In the genomic region with DNA sequence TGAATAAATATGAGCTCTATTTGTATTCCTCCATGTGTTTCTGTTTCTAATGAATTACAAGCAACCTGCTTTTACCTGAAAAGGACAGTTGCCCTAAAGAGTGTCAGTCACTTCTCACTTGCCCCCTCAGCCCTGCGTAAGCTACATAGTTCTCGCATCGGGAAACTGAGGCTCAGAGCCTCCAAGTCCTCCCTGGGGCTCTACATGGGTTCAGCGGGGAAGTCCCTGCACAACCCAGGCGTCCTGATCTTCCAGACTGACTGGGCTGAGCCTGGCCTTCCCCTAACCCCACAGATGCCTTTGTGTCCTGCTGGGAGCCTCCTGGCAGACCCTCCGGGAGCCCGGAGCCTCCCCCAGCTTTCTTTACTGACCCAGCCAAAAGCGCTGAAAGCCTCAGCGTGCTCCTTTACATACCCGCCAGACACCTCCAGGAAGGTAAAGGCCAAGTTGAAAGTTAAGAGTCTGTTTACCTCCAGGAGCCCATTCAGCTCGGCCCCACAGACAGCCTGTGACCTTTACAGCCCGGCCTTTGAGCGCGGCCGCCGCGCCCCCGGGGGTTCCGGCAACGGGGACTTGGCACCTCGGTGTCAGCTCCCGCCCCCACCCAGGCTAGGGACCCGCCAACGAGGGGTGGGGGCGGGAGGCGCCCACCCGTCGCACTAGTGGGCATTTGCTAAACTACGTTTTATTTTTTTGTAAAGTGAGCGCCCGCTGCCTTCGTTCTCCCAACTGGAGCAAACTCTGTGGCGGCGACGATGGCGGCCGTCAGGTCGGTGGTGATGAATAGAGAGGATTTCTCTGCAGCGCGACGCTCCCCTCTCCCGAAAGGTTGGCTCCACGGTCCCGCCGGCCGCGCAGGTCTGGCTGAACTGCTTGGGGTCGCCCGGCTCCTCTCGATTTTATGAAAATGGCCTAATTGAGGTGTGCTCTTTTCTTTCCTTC, we compare ENCODE assay signal across 17 cellular contexts. TPM values are rescaled to one million over a fixed set of nuclear protein-coding genes. Genes with fewer than 3 reads are reported as not detected.
DNase-seq lines count a peak whose midpoint lies in the region; ATAC-seq, FAIRE-seq and TF ChIP-seq lines count a peak whose summit lies in the region.
"Had no signal": no experiment of that assay in that cellular context is flagged by ENCODE, and none has a peak within 500 bp of the region (broad histone marks: within the 10 kb centered on the region; RNA-seq: fewer than 3 reads in every experiment).

No MANE protein-coding gene starts in this region.

- in situ Hi-C loops in GM12878 (cut with MboI), result no loop called here

- no peaks in the 10 kb centered on the region for H3F3A ChIP-seq in PC-9 (ENCODE audit: insufficient read depth, low read depth)

- H3K4me3 Mint-ChIP-seq in CD8-positive, alpha-beta memory T cell, result peak overlapping the region in 6 of 7 donors; percentile 26 to 67 (median 58)
- peak overlapping the region in 1 of 2 experiments; percentile 5; a peak in 2 of 5 replicates for H3K4me3 Mint-ChIP-seq in H9
- peak overlapping the region in 8 of 10 donors; percentile 6 to 69 (median 56) for H3K4me3 Mint-ChIP-seq in naive thymus-derived CD4-positive, alpha-beta T cell

- TF ChIP-seq RAD21 in GM12878 (IDR thresholded peaks at IDR 0.05; ENCODE audit: insufficient read depth, low read depth, low read length), result no peak

- peaks cover 0 to 1% (median 0%) of the 10 kb centered on the region in 5 donors for H3K9me3 Mint-ChIP-seq in CD8-positive, alpha-beta memory T cell
- peaks cover 0 to 14% of the 10 kb centered on the region in 2 experiments; a peak in 1 of 5 replicates for H3K9me3 Mint-ChIP-seq in H9
- H3K9me3 Mint-ChIP-seq in naive thymus-derived CD4-positive, alpha-beta T cell, result peaks cover 0 to 6% (median 0%) of the 10 kb centered on the region in 11 donors

- no peak overlapping the region for H4K5ac ChIP-seq in H9 (ENCODE audit: insufficient read length, low read depth, low read length)

- H3K27me3 ChIP-seq in CD8-positive, alpha-beta memory T cell (ENCODE audit: insufficient read depth, low read length, poor library complexity, severe bottlenecking), result peaks cover 91% of the 10 kb centered on the region
- H3K27me3 ChIP-seq in H9 (ENCODE audit: insufficient read depth, low read length), result peaks cover 99% of the 10 kb centered on the region
- H3K27me3 ChIP-seq in GM12878 (replicated peaks in 1 of 2; ENCODE audit: control insufficient read depth in 2 of 2, insufficient read depth in 2 of 2, low read length in 1 of 2), result peaks cover 16 to 34% of the 10 kb centered on the region in 2 experiments
- peaks cover 23 to 48% of the 10 kb centered on the region in 2 donors for H3K27me3 ChIP-seq in naive thymus-derived CD4-positive, alpha-beta T cell (ENCODE audit: control insufficient read depth in 2 of 2, insufficient read depth in 2 of 2, low read length in 2 of 2)
- peaks cover 98% of the 10 kb centered on the region for H3K27me3 ChIP-seq in PC-9 (ENCODE audit: insufficient read depth, low read depth)
- H3K27me3 ChIP-seq in lower lobe of right lung (ENCODE audit: low read depth), result peaks cover 97% of the 10 kb centered on the region

- no peak overlapping the region for H2AK5ac ChIP-seq in H9 (ENCODE audit: insufficient read length, low read length)

- DNase-seq in CD8-positive, alpha-beta memory T cell, result no peak
- DNase-seq in H9 (peak; percentile 82), GM12878 (ENCODE audit: low read depth, low spot score) (no peak), PC-9 (no peak), lower lobe of right lung (no peak)
- no peak for DNase-seq in naive thymus-derived CD4-positive, alpha-beta T cell
- DNase-seq: activated CD4-positive, alpha-beta T cell treated with anti-CD3 and anti-CD28 coated beads, Interleukin-2, amount 50 U/mL, for 48 hours; activated naive CD4-positive, alpha-beta T cell; GF-D8; IMR-90; kidney glomerular epithelial cell; NCI-H510A; stimulated activated CD4-positive, alpha-beta T cell treated with anti-CD3 and anti-CD28 coated beads, Interleukin-4, amount 100 ng/mL, for 24 hours had no signal

- no peak overlapping the region for H2BK120ac ChIP-seq in H9 (ENCODE audit: low read depth, low read length, poor library complexity, severe bottlenecking)

- peaks cover 4% of the 10 kb centered on the region for H3K23me2 ChIP-seq in H9 (ENCODE audit: insufficient read length, low read depth, low read length, poor library complexity, severe bottlenecking)

- H3K4ac ChIP-seq in H9 (ENCODE audit: low read depth, low read length), result no peak overlapping the region

- H3K27ac ChIP-seq in CD8-positive, alpha-beta memory T cell (ENCODE audit: low read depth, low read length), result no peak overlapping the region
- no peak overlapping the region for H3K27ac ChIP-seq in H9 (ENCODE audit: insufficient read length, low read depth, low read length)
- H3K27ac ChIP-seq in GM12878 (ENCODE audit: control insufficient read depth, insufficient read depth), result no peak overlapping the region
- H3K27ac ChIP-seq in naive thymus-derived CD4-positive, alpha-beta T cell (ENCODE audit: low read depth, low read length), result no peak overlapping the region
- H3K27ac ChIP-seq in PC-9, result no peak overlapping the region
- no peak overlapping the region for H3K27ac ChIP-seq in lower lobe of right lung

- H4K20me1 ChIP-seq in H9 (ENCODE audit: control insufficient read depth, insufficient read depth, insufficient read length) (no peaks in the 10 kb centered on the region), GM12878 (ENCODE audit: control insufficient read depth, insufficient read depth) (no peaks in the 10 kb centered on the region), PC-9 (ENCODE audit: insufficient read depth) (no peaks in the 10 kb centered on the region)

- no peak overlapping the region for H3K56ac ChIP-seq in H9 (ENCODE audit: insufficient read length, low read depth, low read length)

- H3K4me3 ChIP-seq in CD8-positive, alpha-beta memory T cell (ENCODE audit: low read length), result no peak overlapping the region
- no peak overlapping the region for H3K4me3 ChIP-seq in GM12878
- no peak overlapping the region for H3K4me3 ChIP-seq in naive thymus-derived CD4-positive, alpha-beta T cell (ENCODE audit: low read length)
- H3K4me3 ChIP-seq in PC-9, result no peak overlapping the region
- H3K4me3 ChIP-seq in lower lobe of right lung, result no peak overlapping the region

- H2BK15ac ChIP-seq in H9 (ENCODE audit: low read depth, low read length), result no peak overlapping the region

- no peak overlapping the region for H2BK12ac ChIP-seq in H9 (ENCODE audit: insufficient read length, low read depth, low read length)

- WGBS in H9 (ENCODE audit: extremely low coverage, insufficient read length, low lambda C conversion rate), result no CpG with 5 or more reads among the region's 50 CpGs
- WGBS in GM12878 (ENCODE audit: insufficient coverage, insufficient replicate concordance, low lambda C conversion rate, missing lambda C conversion rate), result 22% methylated on average over 49 of the region's 50 CpGs

- no peak overlapping the region for H2BK5ac ChIP-seq in H9 (ENCODE audit: insufficient read length, low read length)

- no peak overlapping the region for H3K18ac ChIP-seq in H9 (ENCODE audit: insufficient read length, low read depth, low read length)

- H3K36me3 ChIP-seq in CD8-positive, alpha-beta memory T cell (ENCODE audit: insufficient read depth, low read length), result no peaks in the 10 kb centered on the region
- H3K36me3 ChIP-seq in GM12878 (ENCODE audit: control insufficient read depth in 2 of 2, insufficient read depth in 2 of 2, low read length in 1 of 2), result no peaks in the 10 kb centered on the region
- H3K36me3 ChIP-seq in naive thymus-derived CD4-positive, alpha-beta T cell (ENCODE audit: control insufficient read depth in 2 of 3, insufficient read depth in 3 of 3, low read length in 3 of 3), result no peaks in the 10 kb centered on the region
- H3K36me3 ChIP-seq in PC-9 (ENCODE audit: low read depth), result no peaks in the 10 kb centered on the region
- no peaks in the 10 kb centered on the region for H3K36me3 ChIP-seq in lower lobe of right lung

- no peak overlapping the region for H2AFZ ChIP-seq in H9 (ENCODE audit: low read length)
- no peak overlapping the region for H2AFZ ChIP-seq in GM12878 (ENCODE audit: control insufficient read depth, low read depth, low read length)
- no peak overlapping the region for H2AFZ ChIP-seq in PC-9

- H3K79me1 ChIP-seq in H9 (ENCODE audit: insufficient read depth, low read depth, low read length, poor library complexity, severe bottlenecking), result no peaks in the 10 kb centered on the region

- no peak overlapping the region for H2BK20ac ChIP-seq in H9 (ENCODE audit: low read depth, low read length, poor library complexity, severe bottlenecking)

- no peaks in the 10 kb centered on the region for H3K79me2 ChIP-seq in H9 (ENCODE audit: insufficient read depth, low read length)
- H3K79me2 ChIP-seq in GM12878 (ENCODE audit: control insufficient read depth, insufficient read depth, low read length), result no peaks in the 10 kb centered on the region
- H3K79me2 ChIP-seq in PC-9 (ENCODE audit: low read depth), result no peaks in the 10 kb centered on the region

- POLR2A ChIA-PET in CD8-positive, alpha-beta memory T cell (lab: Charles Lee), result no interaction called here
- POLR2A ChIA-PET in GM12878 (lab: Charles Lee), result no interaction called here
- POLR2A ChIA-PET in naive thymus-derived CD4-positive, alpha-beta T cell (lab: Charles Lee), result interaction anchor here (2.1 kb wide), 1 partner anchor 9 kb away, joined by 6 read pairs; no protein-coding TSS in a partner anchor
- POLR2A ChIA-PET in PC-9 (lab: Charles Lee; ENCODE audit: unreplicated experiment), result no interaction called here

- RAD21 ChIA-PET in GM12878 (lab: Charles Lee; ENCODE audit: unreplicated experiment), result no interaction called here

- no peak overlapping the region for H4K91ac ChIP-seq in H9 (ENCODE audit: insufficient read length, low read depth, low read length)

- SMC1A ChIA-PET in GM12878 (lab: Charles Lee; ENCODE audit: uncharacterized antibody, unreplicated experiment), result no interaction called here

- no peak overlapping the region for H3K9ac ChIP-seq in H9 (ENCODE audit: extremely low read depth, insufficient read length, low read length)
- H3K9ac ChIP-seq in GM12878 (ENCODE audit: control insufficient read depth, insufficient read depth, low read length), result no peak overlapping the region

- H3K9me2 ChIP-seq in PC-9 (ENCODE audit: insufficient read depth), result no peaks in the 10 kb centered on the region

- H3K23ac ChIP-seq in H9 (ENCODE audit: insufficient read length, low read depth, low read length), result no peak overlapping the region

- FAIRE-seq in GM12878 (lab: Jason Lieb, UNC), result no peak
- FAIRE-seq: endometrium had no signal

- intact Hi-C loops in GM12878 (cut with micrococcal nuclease; ENCODE audit: unreplicated experiment) (no loop called here), PC-9 (cut with micrococcal nuclease; ENCODE audit: unreplicated experiment) (no loop called here), lower lobe of right lung (cut with DNase I) (no loop called here)
- intact Hi-C loops in naive thymus-derived CD4-positive, alpha-beta T cell (cut with micrococcal nuclease), result no loop called here

- no peak overlapping the region for H4K8ac ChIP-seq in H9 (replicated peaks; ENCODE audit: insufficient read length, low read depth, low read length)

- TF ChIP-seq EP300 in GM12878 (IDR thresholded peaks at IDR 0.05; ENCODE audit: borderline replicate concordance in 1 of 2, control insufficient read depth in 1 of 2, low read depth in 2 of 2, low read length in 2 of 2), result no peak

- no peak overlapping the region for H3T11ph ChIP-seq in H9 (ENCODE audit: low read length)

- no peaks in the 10 kb centered on the region for H3K36me3 Mint-ChIP-seq in CD8-positive, alpha-beta memory T cell
- no peaks in the 10 kb centered on the region for H3K36me3 Mint-ChIP-seq in H9 (ENCODE audit: insufficient read depth in 1 of 3, low read depth in 3 of 3)
- H3K36me3 Mint-ChIP-seq in naive thymus-derived CD4-positive, alpha-beta T cell, result no peaks in the 10 kb centered on the region

- peaks cover 22 to 32% (median 22%) of the 10 kb centered on the region in 3 donors for H3K4me1 Mint-ChIP-seq in CD8-positive, alpha-beta memory T cell
- peaks cover 10 to 18% of the 10 kb centered on the region in 2 experiments for H3K4me1 Mint-ChIP-seq in H9
- H3K4me1 Mint-ChIP-seq in naive thymus-derived CD4-positive, alpha-beta T cell, result peaks cover 18 to 35% (median 23%) of the 10 kb centered on the region in 7 donors

- H3K9me3 ChIP-seq in CD8-positive, alpha-beta memory T cell (ENCODE audit: low read length), result no peaks in the 10 kb centered on the region
- no peaks in the 10 kb centered on the region for H3K9me3 ChIP-seq in H9 (ENCODE audit: control insufficient read depth, low read depth, low read length)
- no peaks in the 10 kb centered on the region for H3K9me3 ChIP-seq in GM12878 (replicated peaks; ENCODE audit: control insufficient read depth, insufficient read depth, low read length)
- no peaks in the 10 kb centered on the region for H3K9me3 ChIP-seq in naive thymus-derived CD4-positive, alpha-beta T cell (ENCODE audit: control insufficient read depth in 2 of 3, low read length in 3 of 3)
- H3K9me3 ChIP-seq in PC-9 (ENCODE audit: insufficient read depth, low read depth), result no peaks in the 10 kb centered on the region
- H3K9me3 ChIP-seq in lower lobe of right lung, result no peaks in the 10 kb centered on the region

- no TSS peak for BruUV-seq in GM12878 (replicated peaks; lab: Mats Ljungman, UMichigan)
- no TSS peak for BruUV-seq in PC-9 (replicated peaks; lab: Mats Ljungman, UMichigan)

- peak overlapping the region in 1 of 8 donors; percentile 3 for H3K27ac Mint-ChIP-seq in CD8-positive, alpha-beta memory T cell
- no peak overlapping the region; a peak in 2 of 7 replicates for H3K27ac Mint-ChIP-seq in H9
- no peak overlapping the region for H3K27ac Mint-ChIP-seq in naive thymus-derived CD4-positive, alpha-beta T cell
- H3K27ac Mint-ChIP-seq: CD14-positive monocyte had no signal

- no peak for TF ChIP-seq CTCF in H9 (conservative IDR thresholded peaks at IDR 0.05)
- no peak for TF ChIP-seq CTCF in GM12878 (IDR thresholded peaks at IDR 0.05 in 2 of 3, conservative IDR thresholded peaks at IDR 0.05 in 1 of 3; ENCODE audit: control insufficient read depth in 2 of 3, extremely low read depth in 1 of 3, insufficient read depth in 1 of 3, low read depth in 3 of 3, low read length in 3 of 3)
- TF ChIP-seq CTCF in PC-9 (conservative IDR thresholded peaks at IDR 0.05), result no peak
- no peak for TF ChIP-seq CTCF in lower lobe of right lung (IDR thresholded peaks at IDR 0.05)

- H3K27me3 Mint-ChIP-seq in CD8-positive, alpha-beta memory T cell, result peaks cover 80 to 92% of the 10 kb centered on the region in 2 donors
- H3K27me3 Mint-ChIP-seq in H9 (ENCODE audit: low read depth), result peaks cover 100% of the 10 kb centered on the region
- peaks cover 92 to 97% (median 94%) of the 10 kb centered on the region in 5 donors for H3K27me3 Mint-ChIP-seq in naive thymus-derived CD4-positive, alpha-beta T cell

- no peak for TF ChIP-seq POLR2A in GM12878 (IDR thresholded peaks at IDR 0.05; ENCODE audit: low read depth, low read length)

- H3K14ac ChIP-seq in H9 (ENCODE audit: insufficient read depth, low read length), result no peak overlapping the region

- peaks cover 11% of the 10 kb centered on the region for H3K4me1 ChIP-seq in CD8-positive, alpha-beta memory T cell (ENCODE audit: insufficient read depth, low read length)
- H3K4me1 ChIP-seq in H9 (ENCODE audit: insufficient read depth, low read length) (no peaks in the 10 kb centered on the region), GM12878 (ENCODE audit: control insufficient read depth, insufficient read depth, low read length) (no peaks in the 10 kb centered on the region), PC-9 (replicated peaks; ENCODE audit: insufficient read depth) (no peaks in the 10 kb centered on the region), lower lobe of right lung (peaks cover 6% of the 10 kb centered on the region)
- peaks cover 5 to 14% of the 10 kb centered on the region in 2 donors for H3K4me1 ChIP-seq in naive thymus-derived CD4-positive, alpha-beta T cell (ENCODE audit: control insufficient read depth in 2 of 2, insufficient read depth in 2 of 2, low read length in 2 of 2)

- CTCF ChIA-PET in CD8-positive, alpha-beta memory T cell (lab: Charles Lee), result interaction anchor here (1.0 to 1.2 kb wide), 2 partner anchors 9 to 72 kb away, joined by 3 to 4 read pairs; no protein-coding TSS in a partner anchor
- CTCF ChIA-PET in GM12878 (lab: Yijun Ruan, JAX) (interaction anchor here (0.9 to 2.1 kb wide), 5 partner anchors 25 to 407 kb away, joined by 3 to 10 read pairs (median 4); no protein-coding TSS in a partner anchor), PC-9 (lab: Charles Lee) (interaction anchor here (0.6 kb wide), 2 partner anchors 43 to 381 kb away, joined by 4 to 8 read pairs; no protein-coding TSS in a partner anchor)
- CTCF ChIA-PET in naive thymus-derived CD4-positive, alpha-beta T cell (lab: Charles Lee), result no interaction called here

- ATAC-seq in GM12878 (no peak), GM21717 (IDR thresholded peaks at IDR 0.05; ENCODE audit: unreplicated experiment) (no peak), lower lobe of right lung (no peak)
- ATAC-seq in naive thymus-derived CD4-positive, alpha-beta T cell, result no peak

- H3K4me2 ChIP-seq in H9 (ENCODE audit: insufficient read depth, insufficient read length, low read length), result no peak overlapping the region
- H3K4me2 ChIP-seq in GM12878 (ENCODE audit: control insufficient read depth, insufficient read depth), result no peak overlapping the region
- no peak overlapping the region for H3K4me2 ChIP-seq in PC-9

RNA-seq across cellular contexts. Expression of a gene that starts 4.4 kb away (rescaled TPM):
- total RNA-seq in CD8-positive, alpha-beta memory T cell, result not detected
- not detected for polyA plus RNA-seq in CD8-positive, alpha-beta memory T cell
- not detected in 2 replicates for total RNA-seq in H9 (2021)
- total RNA-seq in GM12878 (2013; cell fraction: nucleolus; rRNA removed), result not detected in 2 replicates
- not detected in 2 replicates for total RNA-seq in GM12878 (2014; rRNA removed)
- total RNA-seq in GM12878 (2014; rRNA removed; fragmentation: Illumina TruSeq; extraction: Trizol), result not detected in 2 replicates
- 0.05 TPM in 2 replicates for total RNA-seq in GM12878 (2021)
- polyA plus RNA-seq in GM12878 (2011; ENCODE audit: low read depth), result not detected
- not detected in 2 replicates for polyA plus RNA-seq in GM12878 (2011; rRNA removed)
- polyA plus RNA-seq in GM12878 (2011; cell fraction: cytosol; rRNA removed), result not detected in 2 replicates
- polyA plus RNA-seq in GM12878 (2011; cell fraction: nucleus; rRNA removed), result not detected in 2 replicates
- not detected in 2 replicates for polyA plus RNA-seq in GM12878 (2012)
- not detected in 2 replicates for polyA plus RNA-seq in GM12878 (2014; fragmentation: Illumina TruSeq; extraction: Trizol)
- polyA plus RNA-seq in GM12878 (2014; fragmentation: Nextera tagmentation; extraction: Ambion mirVana), result not detected
- polyA plus RNA-seq in GM12878 (2014; rRNA removed), result not detected in 2 replicates
- not detected for polyA plus RNA-seq in GM12878 (2016; fragmentation: Nextera tagmentation; extraction: Ambion mirVana)
- not detected in 2 replicates for polyA minus RNA-seq in GM12878 (2011; rRNA and poly(A)+ RNA removed)
- polyA minus RNA-seq in GM12878 (2011; cell fraction: cytosol; rRNA and poly(A)+ RNA removed), result not detected in 2 replicates
- not detected in 2 replicates for polyA minus RNA-seq in GM12878 (2011; cell fraction: nucleus; rRNA and poly(A)+ RNA removed)
- total RNA-seq in naive thymus-derived CD4-positive, alpha-beta T cell, result not detected
- not detected for polyA plus RNA-seq in naive thymus-derived CD4-positive, alpha-beta T cell
- 0.15 TPM in 1 of 2 replicates, not detected in the other for total RNA-seq in PC-9 (2021)
- not detected for total RNA-seq in lower lobe of right lung
- total RNA-seq: IMR-90 had no signal
- polyA plus RNA-seq: CD14-positive monocyte, IMR-90 had no signal

RNA-seq across cellular contexts. Expression of a gene that starts 10.0 kb away (rescaled TPM):
- not detected for total RNA-seq in CD8-positive, alpha-beta memory T cell
- polyA plus RNA-seq in CD8-positive, alpha-beta memory T cell, result not detected
- total RNA-seq in H9 (2021), result not detected in 2 replicates
- total RNA-seq in GM12878 (2013; cell fraction: nucleolus; rRNA removed), result not detected in 2 replicates
- not detected in 2 replicates for total RNA-seq in GM12878 (2014; rRNA removed)
- not detected in 2 replicates for total RNA-seq in GM12878 (2014; rRNA removed; fragmentation: Illumina TruSeq; extraction: Trizol)
- total RNA-seq in GM12878 (2021), result not detected in 2 replicates
- polyA plus RNA-seq in GM12878 (2011; ENCODE audit: low read depth), result not detected
- polyA plus RNA-seq in GM12878 (2011; rRNA removed), result not detected in 2 replicates
- not detected in 2 replicates for polyA plus RNA-seq in GM12878 (2011; cell fraction: cytosol; rRNA removed)
- not detected in 2 replicates for polyA plus RNA-seq in GM12878 (2011; cell fraction: nucleus; rRNA removed)
- polyA plus RNA-seq in GM12878 (2012), result not detected in 2 replicates
- polyA plus RNA-seq in GM12878 (2014; fragmentation: Illumina TruSeq; extraction: Trizol), result not detected in 2 replicates
- under 1 TPM in 1 of 2 experiments, not detected in 1; 0.31 TPM for polyA plus RNA-seq in GM12878 (2014; fragmentation: Nextera tagmentation; extraction: Ambion mirVana)
- polyA plus RNA-seq in GM12878 (2014; rRNA removed), result not detected in 2 replicates
- polyA plus RNA-seq in GM12878 (2016; fragmentation: Nextera tagmentation; extraction: Ambion mirVana), result not detected
- not detected in 2 replicates for polyA minus RNA-seq in GM12878 (2011; rRNA and poly(A)+ RNA removed)
- not detected in 2 replicates for polyA minus RNA-seq in GM12878 (2011; cell fraction: cytosol; rRNA and poly(A)+ RNA removed)
- not detected in 2 replicates for polyA minus RNA-seq in GM12878 (2011; cell fraction: nucleus; rRNA and poly(A)+ RNA removed)
- not detected for total RNA-seq in naive thymus-derived CD4-positive, alpha-beta T cell
- polyA plus RNA-seq in naive thymus-derived CD4-positive, alpha-beta T cell, result not detected
- not detected in 2 replicates for total RNA-seq in PC-9 (2021)
- total RNA-seq in lower lobe of right lung, result not detected
- total RNA-seq: IMR-90 had no signal
- polyA plus RNA-seq: CD14-positive monocyte, IMR-90 had no signal

RNA-seq across cellular contexts. Expression of a gene that starts 10.6 kb away (rescaled TPM):
- total RNA-seq in CD8-positive, alpha-beta memory T cell, result not detected
- not detected for polyA plus RNA-seq in CD8-positive, alpha-beta memory T cell
- not detected in 2 replicates for total RNA-seq in H9 (2021)
- total RNA-seq in GM12878 (2013; cell fraction: nucleolus; rRNA removed), result not detected in 2 replicates
- not detected in 2 replicates for total RNA-seq in GM12878 (2014; rRNA removed)
- total RNA-seq in GM12878 (2014; rRNA removed; fragmentation: Illumina TruSeq; extraction: Trizol), result not detected in 2 replicates
- not detected in 2 replicates for total RNA-seq in GM12878 (2021)
- not detected for polyA plus RNA-seq in GM12878 (2011; ENCODE audit: low read depth)
- polyA plus RNA-seq in GM12878 (2011; rRNA removed), result not detected in 2 replicates
- not detected in 2 replicates for polyA plus RNA-seq in GM12878 (2011; cell fraction: cytosol; rRNA removed)
- not detected in 2 replicates for polyA plus RNA-seq in GM12878 (2011; cell fraction: nucleus; rRNA removed)
- not detected in 2 replicates for polyA plus RNA-seq in GM12878 (2012)
- not detected in 2 replicates for polyA plus RNA-seq in GM12878 (2014; fragmentation: Illumina TruSeq; extraction: Trizol)
- polyA plus RNA-seq in GM12878 (2014; fragmentation: Nextera tagmentation; extraction: Ambion mirVana), result not detected
- not detected in 2 replicates for polyA plus RNA-seq in GM12878 (2014; rRNA removed)
- not detected for polyA plus RNA-seq in GM12878 (2016; fragmentation: Nextera tagmentation; extraction: Ambion mirVana)
- not detected in 2 replicates for polyA minus RNA-seq in GM12878 (2011; rRNA and poly(A)+ RNA removed)
- not detected in 2 replicates for polyA minus RNA-seq in GM12878 (2011; cell fraction: cytosol; rRNA and poly(A)+ RNA removed)
- polyA minus RNA-seq in GM12878 (2011; cell fraction: nucleus; rRNA and poly(A)+ RNA removed), result not detected in 2 replicates
- not detected for total RNA-seq in naive thymus-derived CD4-positive, alpha-beta T cell
- polyA plus RNA-seq in naive thymus-derived CD4-positive, alpha-beta T cell, result not detected
- not detected in 2 replicates for total RNA-seq in PC-9 (2021)
- total RNA-seq in lower lobe of right lung, result not detected
- total RNA-seq: IMR-90, RPMI7951 had no signal
- polyA plus RNA-seq: CD14-positive monocyte, IMR-90 had no signal
